Comparison of ENCODE assay signal across 8 cellular contexts in genomic region chr17:42016952-42017865, GRCh38. TPM values are rescaled to one million over a fixed set of nuclear protein-coding genes. Genes with fewer than 3 reads are reported as not detected.
DNase-seq lines count a peak whose midpoint lies in the region; ATAC-seq, FAIRE-seq and TF ChIP-seq lines count a peak whose summit lies in the region.

A gene with protein sequence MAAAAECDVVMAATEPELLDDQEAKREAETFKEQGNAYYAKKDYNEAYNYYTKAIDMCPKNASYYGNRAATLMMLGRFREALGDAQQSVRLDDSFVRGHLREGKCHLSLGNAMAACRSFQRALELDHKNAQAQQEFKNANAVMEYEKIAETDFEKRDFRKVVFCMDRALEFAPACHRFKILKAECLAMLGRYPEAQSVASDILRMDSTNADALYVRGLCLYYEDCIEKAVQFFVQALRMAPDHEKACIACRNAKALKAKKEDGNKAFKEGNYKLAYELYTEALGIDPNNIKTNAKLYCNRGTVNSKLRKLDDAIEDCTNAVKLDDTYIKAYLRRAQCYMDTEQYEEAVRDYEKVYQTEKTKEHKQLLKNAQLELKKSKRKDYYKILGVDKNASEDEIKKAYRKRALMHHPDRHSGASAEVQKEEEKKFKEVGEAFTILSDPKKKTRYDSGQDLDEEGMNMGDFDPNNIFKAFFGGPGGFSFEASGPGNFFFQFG (minus strand): TSS chr17:42017439. CDS start chr17:42017416, 23 bp downstream.

- H3K9me3 ChIP-seq in H1 (ENCODE audit: insufficient read depth in 2 of 2, low read depth in 1 of 2, low read length in 1 of 2) = no peaks in the 10 kb centered on the region

- 0 out of 4 replicates have a peak, but pooled peaks of 1 of the 3 experiments have one; percentile 14 for TF ChIP-seq CTCF in H1 (IDR thresholded peaks at IDR 0.05; ENCODE audit: control extremely low read depth in 1 of 3, insufficient read depth in 1 of 3, low read depth in 1 of 3, low read length in 3 of 3)

- H3K4me1 ChIP-seq in H1 (replicated peaks in 1 of 4; ENCODE audit: control insufficient read depth in 3 of 4, insufficient read depth in 4 of 4, low read length in 3 of 4) (peaks cover 7 to 15% (median 10%) of the 10 kb centered on the region in 4 experiments), mesendoderm (ENCODE audit: control insufficient read depth, low read depth, low read length) (peaks cover 11% of the 10 kb centered on the region)

- peak within 1 kb of the TSS; percentile 18 for H2AFZ ChIP-seq in H1 (ENCODE audit: low read length)

- peak within 1 kb of the TSS; percentile 99 for H3K18ac ChIP-seq in H1 (ENCODE audit: extremely low read depth, low read length)
- peak within 1 kb of the TSS; percentile 92 for H3K18ac ChIP-seq in mesendoderm (ENCODE audit: low read length)

- peak within 1 kb of the TSS; percentile 100 for H2BK5ac ChIP-seq in H1 (ENCODE audit: low read depth, low read length)
- peak within 1 kb of the TSS; percentile 96 for H2BK5ac ChIP-seq in mesendoderm (ENCODE audit: low read length)

- ATAC-seq in GM19468 (IDR thresholded peaks at IDR 0.05; ENCODE audit: extremely low read depth, unreplicated experiment) = peak; percentile 58

- H3K4ac ChIP-seq in H1 (replicated peaks; ENCODE audit: insufficient read length, low read depth, low read length) (peak within 1 kb of the TSS; percentile 87), mesendoderm (ENCODE audit: low read depth, low read length) (peak within 1 kb of the TSS; percentile 82)

- CTCF ChIA-PET in H1 (lab: Charles Lee; ENCODE audit: partially characterized antibody) = interaction anchor here (0.8 to 38.8 kb wide), 14 partner anchors 8 to 216 kb away, joined by 3 to 1084 read pairs (median 4); partner anchors contain the start of genes DHX58, HSPB9, KAT2A and KCNH4

- H3K56ac ChIP-seq in H1 (replicated peaks; ENCODE audit: insufficient read length, low read depth, low read length) (peak within 1 kb of the TSS; percentile 95), mesendoderm (ENCODE audit: low read length) (peak within 1 kb of the TSS; percentile 100)

- H2AK5ac ChIP-seq in H1 (ENCODE audit: low read depth, low read length) (peak within 1 kb of the TSS; percentile 29), mesendoderm (ENCODE audit: low read length) (peak within 1 kb of the TSS; percentile 89)

- H3K27ac ChIP-seq in H1 (ENCODE audit: low read depth, low read length) (peak within 1 kb of the TSS; percentile 98), mesendoderm (ENCODE audit: low read depth, low read length) (peak within 1 kb of the TSS; percentile 91)

- no peak for TF ChIP-seq RAD21 in H1 (IDR thresholded peaks at IDR 0.05 in 1 of 2, conservative IDR thresholded peaks at IDR 0.05 in 1 of 2; ENCODE audit: low read depth in 2 of 2, low read length in 2 of 2)

- H2BK15ac ChIP-seq in H1 (ENCODE audit: low read length) = peak within 1 kb of the TSS; percentile 100; the same call in 1 of the 2 replicates
- no peak within 1 kb of the TSS for H2BK15ac ChIP-seq in mesendoderm (replicated peaks; ENCODE audit: low read depth)

- H4K91ac ChIP-seq in H1 (replicated peaks; ENCODE audit: insufficient read length, low read length) = peak within 1 kb of the TSS; percentile 100

- no peak within 1 kb of the TSS for H2BK20ac ChIP-seq in H1 (ENCODE audit: low read length)

- H3K14ac ChIP-seq in H1 (ENCODE audit: insufficient read length) = no peak within 1 kb of the TSS

- H3K27me3 ChIP-seq in H1 (replicated peaks in 1 of 4; ENCODE audit: control insufficient read depth in 3 of 4, extremely low read depth in 1 of 4, insufficient read depth in 3 of 4, low read length in 3 of 4) (no peaks in the 10 kb centered on the region), mesendoderm (ENCODE audit: insufficient read depth, low read length, poor library complexity) (no peaks in the 10 kb centered on the region)

- WGBS in H1 (ENCODE audit: extremely low coverage in 1 of 2, insufficient coverage in 1 of 2, insufficient read length in 1 of 2, insufficient replicate concordance in 2 of 2, low coverage in 1 of 2, low lambda C conversion rate in 2 of 2, missing lambda C conversion rate in 1 of 2), 2 experiments = 2% methylated on average over 65 of the region's 70 CpGs; no CpG with 5 or more reads in 1 of the 2 experiments
- no CpG with 5 or more reads among the region's 70 CpGs for WGBS in mesendoderm (ENCODE audit: extremely low coverage, insufficient coverage, low lambda C conversion rate)

- peaks cover 19% of the 10 kb centered on the region for H3K23me2 ChIP-seq in H1 (ENCODE audit: low read depth, low read length)

- H2BK120ac ChIP-seq in H1 (replicated peaks; ENCODE audit: low read depth, low read length) (peak within 1 kb of the TSS; percentile 65), mesendoderm (ENCODE audit: low read depth, low read length) (peak within 1 kb of the TSS; percentile 64)

- peak; percentile 84 to 96 for TF ChIP-seq POLR2A in H1 (IDR thresholded peaks at IDR 0.05; ENCODE audit: control extremely low read depth in 1 of 2, low read depth in 2 of 2, low read length in 2 of 2)

- peak within 1 kb of the TSS; percentile 99 for H4K8ac ChIP-seq in H1 (ENCODE audit: extremely low read depth, insufficient read depth, low read length)
- H4K8ac ChIP-seq in mesendoderm (ENCODE audit: low read depth, low read length) = no peak within 1 kb of the TSS

- H3K79me1 ChIP-seq in H1 (ENCODE audit: low read depth, low read length) (no peaks in the 10 kb centered on the region), mesendoderm (ENCODE audit: low read length) (peaks cover 12% of the 10 kb centered on the region)

- H3K36me3 ChIP-seq in H1 (ENCODE audit: control insufficient read depth in 2 of 4, insufficient read depth in 4 of 4, low read length in 3 of 4) = peaks cover 0 to 9% (median 2%) of the 10 kb centered on the region in 4 experiments; a peak in 4 of 8 replicates
- H3K36me3 ChIP-seq in mesendoderm (ENCODE audit: control insufficient read depth, insufficient read depth, low read length) = no peaks in the 10 kb centered on the region

- peak within 1 kb of the TSS; percentile 90 for H3K4me2 ChIP-seq in H1 (ENCODE audit: insufficient read depth in 1 of 2, low read depth in 2 of 2, low read length in 2 of 2)
- H3K4me2 ChIP-seq in mesendoderm (ENCODE audit: low read length) = peak within 1 kb of the TSS; percentile 92

- H3K79me2 ChIP-seq in H1 (ENCODE audit: control insufficient read depth in 1 of 2, insufficient read depth in 2 of 2, low read length in 2 of 2) (peaks cover 24 to 62% of the 10 kb centered on the region in 2 experiments), mesendoderm (ENCODE audit: control insufficient read depth, insufficient read depth, low read length) (peaks cover 55% of the 10 kb centered on the region)

- H3K23ac ChIP-seq in H1 (ENCODE audit: insufficient read length) (no peak within 1 kb of the TSS), mesendoderm (ENCODE audit: low read length) (peak within 1 kb of the TSS; percentile 92)

- no peaks in the 10 kb centered on the region for H4K20me1 ChIP-seq in H1 (replicated peaks in 1 of 2; ENCODE audit: control insufficient read depth in 1 of 2, insufficient read depth in 2 of 2, low read length in 2 of 2)

- peak within 1 kb of the TSS; percentile 99 for H2BK12ac ChIP-seq in H1 (ENCODE audit: low read depth, low read length)

- DNase-seq in CMK (ENCODE audit: low read depth) = peak; percentile 77
- peak; percentile 87 for DNase-seq in HT-29 (ENCODE audit: low spot score)
- peak; percentile 92 for DNase-seq in NOMO-1 treated with DMSO at 0.1 percent for 48 hours (lab: John Stamatoyannopoulos, UW; ENCODE audit: unreplicated experiment)
- DNase-seq in activated CD8-positive, alpha-beta memory T cell treated with anti-CD3 and anti-CD28 coated beads for 4 hours (ENCODE audit: low read depth in 2 of 2) = peak; percentile 78 to 82
- peak; percentile 78 to 88 for DNase-seq in H1 (ENCODE audit: low read depth in 1 of 2, low spot score in 2 of 2)
- peak; percentile 96 for DNase-seq in mesendoderm
- DNase-seq in stimulated activated CD8-positive, alpha-beta memory T cell treated with anti-CD3 and anti-CD28 coated beads, Interleukin-12 subunit alpha, Interleukin-12 subunit beta, amount 100 ng/mL, for 4 hours (ENCODE audit: low read depth) = peak; percentile 82

- peak within 1 kb of the TSS; percentile 95 to 99 (median 97) for H3K9ac ChIP-seq in H1 (replicated peaks in 1 of 4; ENCODE audit: extremely low read depth in 1 of 4, low read depth in 3 of 4, low read length in 3 of 4)
- peak within 1 kb of the TSS; percentile 88 for H3K9ac ChIP-seq in mesendoderm (ENCODE audit: low read length)

- no peak for TF ChIP-seq EP300 in H1 (IDR thresholded peaks at IDR 0.05; ENCODE audit: borderline replicate concordance in 1 of 2, low read depth in 2 of 2, low read length in 2 of 2)

- no peak for FAIRE-seq in H1 (lab: Jason Lieb, UNC)

- H3K4me3 ChIP-seq in H1 (ENCODE audit: extremely low read depth in 1 of 4, insufficient read depth in 2 of 4, low read depth in 3 of 4, low read length in 4 of 4) (peak within 1 kb of the TSS; percentile 85 to 99 (median 96)), mesendoderm (ENCODE audit: low read length) (peak within 1 kb of the TSS; percentile 62)

- POLR2A ChIA-PET in H1 (lab: Charles Lee; ENCODE audit: partially characterized antibody) = interaction anchor here (0.7 to 6.2 kb wide), 39 partner anchors 9 to 661 kb away, joined by 3 to 67 read pairs (median 4); partner anchors contain the start of genes ACLY, C17orf113, CNP and EIF1

- peak within 1 kb of the TSS; percentile 100 for H4K5ac ChIP-seq in H1 (ENCODE audit: insufficient read length, low read depth, low read length)
- H4K5ac ChIP-seq in mesendoderm (ENCODE audit: low read length) = peak within 1 kb of the TSS; percentile 81

TF ChIP-seq in H1, 55 proteins besides CTCF, POLR2A, EP300 and RAD21 (continues in another document):
- TF ChIP-seq KDM1A (IDR thresholded peaks at IDR 0.05; ENCODE audit: borderline replicate concordance, low read length) = no peak
- TF ChIP-seq CBX8 (IDR thresholded peaks at IDR 0.05; ENCODE audit: borderline replicate concordance, low read depth, low read length) = no peak
- no peak for TF ChIP-seq NRF1 (IDR thresholded peaks at IDR 0.05; ENCODE audit: low read depth, low read length)
- peak; percentile 92 for TF ChIP-seq ASH2L (IDR thresholded peaks at IDR 0.05; ENCODE audit: low read length)
- TF ChIP-seq FOSL1 (IDR thresholded peaks at IDR 0.05; ENCODE audit: insufficient read depth, low read depth, low read length) = no peak
- TF ChIP-seq TBP (IDR thresholded peaks at IDR 0.05; ENCODE audit: low read depth, low read length) = peak; percentile 95

RNA-seq across cellular contexts. Expression of the gene that starts here (rescaled TPM):
- 49.1 and 52.8 TPM in 2 replicates for total RNA-seq in HT-29 (2014; rRNA removed; shearing (Covaris generic))
- 129 and 148 TPM in 2 replicates for total RNA-seq in H1 (2021; fragmentation: NEBNext Ultra II Directional; extraction: Animal tissue kit (Norgen Biotek cat#: 25700))
- polyA plus RNA-seq in H1 (2011; rRNA removed) = 21.6 and 31.0 TPM in 2 replicates
- polyA plus RNA-seq in H1 (2011; cell fraction: cytosol; rRNA removed) = 45.3 TPM
- polyA plus RNA-seq in H1 (2011; cell fraction: nucleus; rRNA removed) = 36.9 TPM
- 142 to 161 TPM (median 147 TPM) in 4 replicates for polyA plus RNA-seq in H1 (2012, experiment 1 of 2)
- polyA plus RNA-seq in H1 (2012, experiment 2 of 2) = 32.5 TPM
- 109 TPM for polyA plus RNA-seq in H1 (2013, experiment 1 of 2)
- polyA plus RNA-seq in H1 (2013, experiment 2 of 2) = 105 TPM
- polyA minus RNA-seq in H1 (2011; rRNA and poly(A)+ RNA removed) = 77.7 and 86.8 TPM in 2 replicates
- polyA minus RNA-seq in H1 (2011; cell fraction: cytosol; rRNA and poly(A)+ RNA removed) = 44.3 TPM
- polyA minus RNA-seq in H1 (2011; cell fraction: nucleus; rRNA and poly(A)+ RNA removed) = 95.7 TPM
- polyA plus RNA-seq in mesendoderm (2013, experiment 1 of 2) = 157 TPM
- polyA plus RNA-seq in mesendoderm (2013, experiment 2 of 2) = 150 TPM

Comparison
In these comparisons a context has a peak if more than half of its experiments do, and no peak if none do; other contexts are left out.
1. Peak in every context shown above with its lines: DNase-seq, ATAC-seq, H3K4me3 ChIP-seq and H3K27ac ChIP-seq.